Comparison of ENCODE assay signal across 24 cellular contexts in genomic region chr20:1637226-1637625, GRCh38. TPM values are rescaled to one million over a fixed set of nuclear protein-coding genes. Genes with fewer than 3 reads are reported as not detected.
DNase-seq lines count a peak whose midpoint lies in the region; ATAC-seq and TF ChIP-seq lines count a peak whose summit lies in the region.
"Had no signal": no experiment of that assay in that cellular context is flagged by ENCODE, and none has a peak within 500 bp of the region (broad histone marks: within the 10 kb centered on the region; RNA-seq: fewer than 3 reads in every experiment).

No MANE protein-coding gene starts in this region.

- H3K4me3 Mint-ChIP-seq in CD8-positive, alpha-beta T cell: no peak overlapping the region
- H3K4me3 Mint-ChIP-seq in activated CD8-positive, alpha-beta T cell treated with anti-CD3 and anti-CD28 coated beads, Interleukin-2, amount 10 ng/mL, durations not matched to agents 7 days and 5 days: no peak overlapping the region

- H3K36me3 ChIP-seq in CD8-positive, alpha-beta T cell (ENCODE audit: insufficient read depth, low read length): peaks cover 13% of the 10 kb centered on the region
- H3K36me3 ChIP-seq: BE2C, MG63, SJSA1 had no signal

- peaks cover 8% of the 10 kb centered on the region for H3K9me3 Mint-ChIP-seq in CD8-positive, alpha-beta T cell
- H3K9me3 Mint-ChIP-seq in activated CD8-positive, alpha-beta T cell treated with anti-CD3 and anti-CD28 coated beads, Interleukin-2, amount 10 ng/mL, durations not matched to agents 7 days and 5 days (ENCODE audit: insufficient read depth): peaks cover 11% of the 10 kb centered on the region

- peaks cover 61% of the 10 kb centered on the region for H3K4me1 Mint-ChIP-seq in CD8-positive, alpha-beta T cell (ENCODE audit: low read depth)
- peaks cover 43% of the 10 kb centered on the region for H3K4me1 Mint-ChIP-seq in activated CD8-positive, alpha-beta T cell treated with anti-CD3 and anti-CD28 coated beads, Interleukin-2, amount 10 ng/mL, durations not matched to agents 7 days and 5 days (ENCODE audit: low read depth)

- H3K27me3 ChIP-seq in CD8-positive, alpha-beta T cell (ENCODE audit: insufficient read depth, low read length): no peaks in the 10 kb centered on the region
- H3K27me3 ChIP-seq: BE2C, MG63 had no signal

- no peaks in the 10 kb centered on the region for H3K27me3 Mint-ChIP-seq in CD8-positive, alpha-beta T cell (ENCODE audit: low read depth)
- H3K27me3 Mint-ChIP-seq in activated CD8-positive, alpha-beta T cell treated with anti-CD3 and anti-CD28 coated beads, Interleukin-2, amount 10 ng/mL, durations not matched to agents 7 days and 5 days (ENCODE audit: low read depth): no peaks in the 10 kb centered on the region

- in situ Hi-C loops in ACHN (cut with HindIII; ENCODE audit: low pct_ligation_motif_present, low pct_unique_long_range_greater_than_20kb, low sequenced_read_pairs): no loop called here

- peaks cover 60% of the 10 kb centered on the region for H3K36me3 Mint-ChIP-seq in CD8-positive, alpha-beta T cell
- peaks cover 65% of the 10 kb centered on the region for H3K36me3 Mint-ChIP-seq in activated CD8-positive, alpha-beta T cell treated with anti-CD3 and anti-CD28 coated beads, Interleukin-2, amount 10 ng/mL, durations not matched to agents 7 days and 5 days (ENCODE audit: low read depth)

- intact Hi-C loops in CD8-positive, alpha-beta T cell (cut with DNase I, micrococcal nuclease): loop anchor here in 1 of 2 experiments (2.0 kb wide), 1 partner anchor 14 kb away; no protein-coding TSS in a partner anchor

- TF ChIP-seq CTCF in CD8-positive, alpha-beta T cell (IDR thresholded peaks at IDR 0.05): no peak

- H3K27ac Mint-ChIP-seq in CD8-positive, alpha-beta T cell: peak overlapping the region; percentile 15
- no peak overlapping the region for H3K27ac Mint-ChIP-seq in activated CD8-positive, alpha-beta T cell treated with anti-CD3 and anti-CD28 coated beads, Interleukin-2, amount 10 ng/mL, durations not matched to agents 7 days and 5 days

- no peak for ATAC-seq in CD8-positive, alpha-beta T cell
- ATAC-seq in activated CD8-positive, alpha-beta T cell treated with anti-CD3 and anti-CD28 coated beads, Interleukin-2, amount 10 ng/mL, durations not matched to agents 7 days and 5 days: no peak
- ATAC-seq in HG03571 (IDR thresholded peaks at IDR 0.05; ENCODE audit: unreplicated experiment): no peak
- ATAC-seq: K562, Right ventricle myocardium inferior had no signal

- peaks cover 32% of the 10 kb centered on the region for H3K4me1 ChIP-seq in CD8-positive, alpha-beta T cell (ENCODE audit: insufficient read depth, low read length)
- H3K4me1 ChIP-seq: BE2C, SJSA1 had no signal

- no peaks in the 10 kb centered on the region for H3K9me3 ChIP-seq in CD8-positive, alpha-beta T cell (ENCODE audit: low read length)
- H3K9me3 ChIP-seq: A549, BE2C, MG63, SJSA1 had no signal

- CTCF ChIA-PET in CD8-positive, alpha-beta T cell (lab: Charles Lee): interaction anchor here (0.7 kb wide), 1 partner anchor 30 kb away, joined by 4 read pairs; no protein-coding TSS in a partner anchor
- CTCF ChIA-PET in activated CD8-positive, alpha-beta T cell treated with anti-CD3 and anti-CD28 coated beads, Interleukin-2, amount 10 ng/mL, durations not matched to agents 7 days and 5 days (lab: Charles Lee): interaction anchor here (1.3 kb wide), 1 partner anchor 127 kb away, joined by 3 read pairs; no protein-coding TSS in a partner anchor

- H3K4me3 ChIP-seq in CD8-positive, alpha-beta T cell (ENCODE audit: low read depth, low read length): no peak overlapping the region
- H3K4me3 ChIP-seq: A549, K562, MG63, SJSA1 had no signal

- DNase-seq in ACHN (peak; percentile 29), kidney tubule cell (ENCODE audit: low spot score) (peak; percentile 85), superior temporal gyrus (ENCODE audit: extremely low spot score) (no peak), NCI-H1048 (lab: John Stamatoyannopoulos, UW) (no peak), COLO829 (ENCODE audit: low spot score) (no peak)
- no peak for DNase-seq in CD8-positive, alpha-beta T cell
- peak; percentile 4 for DNase-seq in activated CD8-positive, alpha-beta T cell treated with anti-CD3 and anti-CD28 coated beads, Interleukin-2, amount 10 ng/mL, durations not matched to agents 7 days and 5 days
- DNase-seq: BE2C, EL, GF-D8, MG63, NCI-H1436, NCI-H187 treated with DMSO at 0.1 percent for 48 hours, NCI-H2107, NCI-H446 treated with DMSO at 0.1 percent for 48 hours, NCI-H526 treated with DMSO at 0.1 percent for 48 hours, OCI-M1 had no signal

- POLR2A ChIA-PET in CD8-positive, alpha-beta T cell (lab: Charles Lee): interaction anchor here (1.3 kb wide), 1 partner anchor 9 kb away, joined by 3 read pairs; no protein-coding TSS in a partner anchor
- POLR2A ChIA-PET in activated CD8-positive, alpha-beta T cell treated with anti-CD3 and anti-CD28 coated beads, Interleukin-2, amount 10 ng/mL, durations not matched to agents 7 days and 5 days (lab: Charles Lee): no interaction called here

- H3K27ac ChIP-seq in CD8-positive, alpha-beta T cell (ENCODE audit: low read depth, low read length): peak overlapping the region; percentile 10
- H3K27ac ChIP-seq: A549, SJSA1 had no signal

RNA-seq across cellular contexts. Expression of gene SIRPB1, which starts 17.4 kb away (rescaled TPM):
- 1 to 10 TPM; 3.1 to 3.9 TPM for total RNA-seq in CD8-positive, alpha-beta T cell
- total RNA-seq in activated CD8-positive, alpha-beta T cell treated with anti-CD3 and anti-CD28 coated beads, Interleukin-2, amount 10 ng/mL, durations not matched to agents 7 days and 5 days: 1 to 10 TPM; 1.3 to 1.5 TPM
- total RNA-seq: K562, SJSA1 had no signal

RNA-seq across cellular contexts. Expression of gene SIRPG, which starts 20.4 kb away (rescaled TPM):
- total RNA-seq in CD8-positive, alpha-beta T cell: 10 to 100 TPM; 17.1 to 17.6 TPM
- 100 to 1,000 TPM; 112 to 123 TPM for total RNA-seq in activated CD8-positive, alpha-beta T cell treated with anti-CD3 and anti-CD28 coated beads, Interleukin-2, amount 10 ng/mL, durations not matched to agents 7 days and 5 days
- total RNA-seq: H4, K562, LHCN-M2, Right ventricle myocardium inferior, SJSA1 had no signal

Comparison
In these comparisons a context has a peak if more than half of its experiments do, and no peak if none do; other contexts are left out.
1. DNase-seq: peak in ACHN (single experiment), activated CD8-positive, alpha-beta T cell treated with anti-CD3 and anti-CD28 coated beads, Interleukin-2, amount 10 ng/mL, durations not matched to agents 7 days and 5 days (single experiment) and kidney tubule cell (single experiment); none in CD8-positive, alpha-beta T cell (0 of 7), superior temporal gyrus (single experiment), NCI-H1048 (single experiment) and COLO829 (single experiment).
2. RNA of gene SIRPG, which starts 20.4 kb away (total RNA-seq): 112 to 123 TPM in activated CD8-positive, alpha-beta T cell treated with anti-CD3 and anti-CD28 coated beads, Interleukin-2, amount 10 ng/mL, durations not matched to agents 7 days and 5 days; 17.1 to 17.6 TPM in CD8-positive, alpha-beta T cell; every median in the first group is over 4 times any median in the second.